In genomic region chr4:16387448-16387847, GRCh38 we compare ENCODE assay signal across 31 cellular contexts.
"Had no signal": no experiment of that assay in that cellular context is flagged by ENCODE, and none has a peak within 500 bp of the region (broad histone marks: within the 10 kb centered on the region; RNA-seq: fewer than 3 reads in every experiment).

No MANE protein-coding gene starts in this region.

- H3K4me3 Mint-ChIP-seq: naive thymus-derived CD4-positive, alpha-beta T cell; natural killer cell; nephron; stimulated activated memory B cell treated with anti-CD40 and anti-IgM and Interleukin-4, amounts not matched to agents 10 μg/mL and 1 μg/mL and 100 μg/mL, for 72 hours; stimulated activated naive CD8-positive, alpha-beta T cell treated with anti-CD3 and anti-CD28 coated beads, Interleukin-15, amount 100 ng/mL, for 72 hours; type B pancreatic cell had no signal

- H3K27ac Mint-ChIP-seq: naive thymus-derived CD4-positive, alpha-beta T cell; natural killer cell; progenitor cell of endocrine pancreas; stimulated activated memory B cell treated with anti-CD40 and anti-IgM and Interleukin-4, amounts not matched to agents 10 μg/mL and 1 μg/mL and 100 μg/mL, for 72 hours; stimulated activated naive CD8-positive, alpha-beta T cell treated with anti-CD3 and anti-CD28 coated beads, Interleukin-15, amount 100 ng/mL, for 72 hours; type B pancreatic cell had no signal

- H3K9ac ChIP-seq: parathyroid adenoma had no signal

- H3K4me2 ChIP-seq: smooth muscle cell had no signal

- H3K9me3 ChIP-seq: ovary, psoas muscle, spleen, suprapubic skin, testis, tibial artery, transverse colon, upper lobe of right lung, uterus had no signal

- H3K4me3 ChIP-seq: ovary, psoas muscle, skin epidermis, smooth muscle cell, spleen, suprapubic skin, testis, tibial artery, transverse colon, upper lobe of right lung, uterus had no signal

- H3K9me3 Mint-ChIP-seq: stimulated activated memory B cell treated with anti-CD40 and anti-IgM and Interleukin-4, amounts not matched to agents 10 μg/mL and 1 μg/mL and 100 μg/mL, for 72 hours; stimulated activated naive CD8-positive, alpha-beta T cell treated with anti-CD3 and anti-CD28 coated beads, Interleukin-15, amount 100 ng/mL, for 72 hours had no signal

- H3K4me1 Mint-ChIP-seq: naive thymus-derived CD4-positive, alpha-beta T cell; natural killer cell; stimulated activated memory B cell treated with anti-CD40 and anti-IgM and Interleukin-4, amounts not matched to agents 10 μg/mL and 1 μg/mL and 100 μg/mL, for 72 hours; stimulated activated naive CD8-positive, alpha-beta T cell treated with anti-CD3 and anti-CD28 coated beads, Interleukin-15, amount 100 ng/mL, for 72 hours had no signal

- H3K27me3 Mint-ChIP-seq: type B pancreatic cell had no signal

- ATAC-seq: naive thymus-derived CD4-positive, alpha-beta T cell; natural killer cell; psoas muscle; right cardiac atrium; sciatic nerve; stimulated activated memory B cell treated with anti-CD40 and anti-IgM and Interleukin-4, amounts not matched to agents 10 μg/mL and 1 μg/mL and 100 μg/mL, for 72 hours; stimulated activated naive CD8-positive, alpha-beta T cell treated with anti-CD3 and anti-CD28 coated beads, Interleukin-15, amount 100 ng/mL, for 72 hours; stimulated activated naive CD8-positive, alpha-beta T cell treated with anti-CD3 and anti-CD28 coated beads, Interleukin-15, Interleukin-2, amounts not matched to agents 100 U/mL and 50 U/mL, for 24 hours; upper lobe of right lung had no signal

- DNase-seq: naive thymus-derived CD4-positive, alpha-beta T cell; natural killer cell; occipital lobe; ovary; posterior cingulate gyrus; psoas muscle; right cardiac atrium; spleen; stimulated activated CD4-positive, alpha-beta T cell treated with anti-CD3 and anti-CD28 coated beads, Interleukin-12 subunit alpha, Interleukin-12 subunit beta, amount 100 ng/mL, for 4 hours; stimulated activated CD4-positive, alpha-beta T cell treated with anti-CD3 and anti-CD28 coated beads, Interleukin-1b, Interleukin-23, amount 100 ng/mL, for 48 hours; stimulated activated CD4-positive, alpha-beta T cell treated with anti-CD3 and anti-CD28 coated beads, Interleukin-4, amount 100 ng/mL, for 1 hour; stimulated activated CD4-positive, alpha-beta T cell treated with anti-CD3 and anti-CD28 coated beads, Interleukin-4, amount 100 ng/mL, for 4 hours; stimulated activated CD8-positive, alpha-beta memory T cell treated with anti-CD3 and anti-CD28 coated beads, Interleukin-4, amount 100 ng/mL, for 48 hours; stimulated activated naive CD4-positive, alpha-beta T cell; stimulated activated naive CD8-positive, alpha-beta T cell treated with anti-CD3 and anti-CD28 coated beads, Interleukin-15, amount 100 ng/mL, for 72 hours; stimulated activated naive CD8-positive, alpha-beta T cell treated with anti-CD3 and anti-CD28 coated beads, Interleukin-15, Interleukin-2, amounts not matched to agents 100 U/mL and 50 U/mL, for 24 hours; substantia nigra; testis; tibial artery; transverse colon; upper lobe of right lung; uterus had no signal

- H3K27me3 ChIP-seq: ovary, spleen, suprapubic skin, testis, tibial artery, transverse colon, upper lobe of right lung, uterus had no signal

- H3K4me1 ChIP-seq: parathyroid adenoma, psoas muscle, spleen, suprapubic skin, testis, tibial artery, transverse colon, upper lobe of right lung had no signal

- H3K36me3 Mint-ChIP-seq: naive thymus-derived CD4-positive, alpha-beta T cell; natural killer cell; stimulated activated memory B cell treated with anti-CD40 and anti-IgM and Interleukin-4, amounts not matched to agents 10 μg/mL and 1 μg/mL and 100 μg/mL, for 72 hours; type B pancreatic cell had no signal

- H3K36me3 ChIP-seq: ovary, spleen, suprapubic skin, tibial artery, transverse colon, upper lobe of right lung, uterus had no signal

- H3K27ac ChIP-seq: ovary, parathyroid adenoma, psoas muscle, skin epidermis, spleen, suprapubic skin, testis, tibial artery, transverse colon, upper lobe of right lung, uterus had no signal

- H2AFZ ChIP-seq: parathyroid adenoma had no signal
